1 cellular context compared by ENCODE assay signal in the genomic region with DNA sequence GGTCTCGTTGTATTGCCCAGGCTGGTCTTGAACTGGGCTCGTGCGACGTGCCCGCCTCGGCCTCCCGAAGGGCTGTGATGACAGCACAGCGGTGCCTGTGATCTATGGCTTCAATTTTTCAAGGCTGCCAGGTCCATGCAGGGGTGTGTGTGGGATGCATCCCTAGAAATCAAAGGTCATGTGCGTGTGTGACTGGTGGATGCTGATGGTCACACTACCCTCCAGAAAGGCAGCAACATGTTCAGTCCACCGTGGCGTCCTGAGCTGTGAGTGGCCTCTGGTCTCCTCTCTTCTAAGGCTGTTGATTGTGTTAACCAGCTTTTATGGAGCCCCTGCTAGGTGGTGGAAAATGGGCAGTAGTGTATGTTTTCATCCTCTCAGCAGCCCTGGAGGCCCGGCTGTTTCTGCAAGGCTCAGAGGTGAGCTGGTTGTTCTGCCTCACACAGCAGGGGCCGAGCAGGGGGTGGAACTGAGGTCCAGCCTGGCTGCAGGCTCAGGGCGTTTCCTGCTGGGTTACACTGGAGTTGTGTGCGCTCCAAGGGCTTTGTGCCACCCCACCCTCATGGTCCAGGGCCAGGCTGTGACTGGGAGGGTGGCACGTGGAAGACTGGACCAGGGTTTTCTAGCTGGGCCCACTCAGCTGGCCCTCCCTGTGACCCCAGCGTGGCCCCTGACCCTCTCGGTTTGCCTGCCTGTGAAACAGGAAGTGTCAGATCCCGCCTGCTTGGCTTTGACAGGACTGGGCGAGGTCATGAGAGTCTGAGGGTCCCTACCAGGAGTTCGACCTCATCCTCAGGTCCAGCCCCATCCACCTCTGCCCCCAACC.
TF ChIP-seq lines count a peak whose summit lies in the region.

No MANE protein-coding gene starts in this region.

TF ChIP-seq in HepG2, 621 proteins besides CTCF, POLR2A, EP300 and RAD21 (continued from another document):
- TF ChIP-seq, protein P1, sequence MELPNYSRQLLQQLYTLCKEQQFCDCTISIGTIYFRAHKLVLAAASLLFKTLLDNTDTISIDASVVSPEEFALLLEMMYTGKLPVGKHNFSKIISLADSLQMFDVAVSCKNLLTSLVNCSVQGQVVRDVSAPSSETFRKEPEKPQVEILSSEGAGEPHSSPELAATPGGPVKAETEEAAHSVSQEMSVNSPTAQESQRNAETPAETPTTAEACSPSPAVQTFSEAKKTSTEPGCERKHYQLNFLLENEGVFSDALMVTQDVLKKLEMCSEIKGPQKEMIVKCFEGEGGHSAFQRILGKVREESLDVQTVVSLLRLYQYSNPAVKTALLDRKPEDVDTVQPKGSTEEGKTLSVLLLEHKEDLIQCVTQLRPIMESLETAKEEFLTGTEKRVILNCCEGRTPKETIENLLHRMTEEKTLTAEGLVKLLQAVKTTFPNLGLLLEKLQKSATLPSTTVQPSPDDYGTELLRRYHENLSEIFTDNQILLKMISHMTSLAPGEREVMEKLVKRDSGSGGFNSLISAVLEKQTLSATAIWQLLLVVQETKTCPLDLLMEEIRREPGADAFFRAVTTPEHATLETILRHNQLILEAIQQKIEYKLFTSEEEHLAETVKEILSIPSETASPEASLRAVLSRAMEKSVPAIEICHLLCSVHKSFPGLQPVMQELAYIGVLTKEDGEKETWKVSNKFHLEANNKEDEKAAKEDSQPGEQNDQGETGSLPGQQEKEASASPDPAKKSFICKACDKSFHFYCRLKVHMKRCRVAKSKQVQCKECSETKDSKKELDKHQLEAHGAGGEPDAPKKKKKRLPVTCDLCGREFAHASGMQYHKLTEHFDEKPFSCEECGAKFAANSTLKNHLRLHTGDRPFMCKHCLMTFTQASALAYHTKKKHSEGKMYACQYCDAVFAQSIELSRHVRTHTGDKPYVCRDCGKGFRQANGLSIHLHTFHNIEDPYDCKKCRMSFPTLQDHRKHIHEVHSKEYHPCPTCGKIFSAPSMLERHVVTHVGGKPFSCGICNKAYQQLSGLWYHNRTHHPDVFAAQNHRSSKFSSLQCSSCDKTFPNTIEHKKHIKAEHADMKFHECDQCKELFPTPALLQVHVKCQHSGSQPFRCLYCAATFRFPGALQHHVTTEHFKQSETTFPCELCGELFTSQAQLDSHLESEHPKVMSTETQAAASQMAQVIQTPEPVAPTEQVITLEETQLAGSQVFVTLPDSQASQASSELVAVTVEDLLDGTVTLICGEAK (IDR thresholded peaks at IDR 0.05): no peak
- TF ChIP-seq, protein P1 (CRISPR knock-in tag; IDR thresholded peaks at IDR 0.05): 0 out of 2 replicates have a peak, but pooled peaks have one; percentile 20
- TF ChIP-seq ZMYM3 (CRISPR knock-in tag; IDR thresholded peaks at IDR 0.05) (0 out of 2 replicates have a peak, but pooled peaks have one; percentile 17), NR2C2 (CRISPR knock-in tag; IDR thresholded peaks at IDR 0.05; ENCODE audit: borderline replicate concordance) (peak; percentile 51; the same call in 1 of the 2 replicates), BCL6 (CRISPR knock-in tag; IDR thresholded peaks at IDR 0.05) (peak; percentile 19; the same call in 1 of the 2 replicates), HDAC1 (CRISPR knock-in tag; IDR thresholded peaks at IDR 0.05) (0 out of 2 replicates have a peak, but pooled peaks have one; percentile 30)
